8 cellular contexts compared by ENCODE assay signal in genomic region chr3:8443829-8444791, GRCh38. TPM values are rescaled to one million over a fixed set of nuclear protein-coding genes. Genes with fewer than 3 reads are reported as not detected.
A peak's percentile ranks its signal among the peaks of the same experiment; 100 is the strongest.
DNase-seq lines count a peak whose midpoint lies in the region; ATAC-seq and TF ChIP-seq lines count a peak whose summit lies in the region.

No MANE protein-coding gene starts in this region.

- H4K20me1 ChIP-seq in PC-9 (ENCODE audit: insufficient read depth), result no peaks in the 10 kb centered on the region

- peak; percentile 94 for ATAC-seq in lung (ENCODE audit: insufficient read depth, low FRiP score)

- intact Hi-C loops in PC-9 (cut with micrococcal nuclease; ENCODE audit: unreplicated experiment), result loop anchor here (1.0 to 5.0 kb wide), 4 partner anchors 56 to 298 kb away; no protein-coding TSS in a partner anchor

- peaks cover 20% of the 10 kb centered on the region for H3F3A ChIP-seq in PC-9 (ENCODE audit: insufficient read depth, low read depth)

- H3K79me2 ChIP-seq in PC-9 (ENCODE audit: low read depth), result no peaks in the 10 kb centered on the region

- H3K9me3 ChIP-seq in PC-9 (ENCODE audit: insufficient read depth, low read depth) (no peaks in the 10 kb centered on the region), endocrine pancreas (ENCODE audit: control insufficient read depth, low read length) (no peaks in the 10 kb centered on the region), lung (ENCODE audit: control insufficient read depth in 2 of 2, insufficient read depth in 1 of 2, low read length in 1 of 2) (no peaks in the 10 kb centered on the region)

- H3K4me1 ChIP-seq in PC-9 (replicated peaks; ENCODE audit: insufficient read depth) (peaks cover 25% of the 10 kb centered on the region), endocrine pancreas (ENCODE audit: control insufficient read depth, insufficient read depth, low read length) (peaks cover 25% of the 10 kb centered on the region), lung (ENCODE audit: control insufficient read depth in 2 of 2, insufficient read depth in 2 of 2, low read length in 2 of 2) (peaks cover 2 to 6% of the 10 kb centered on the region in 2 donors)

- H3K4me3 ChIP-seq in HFF-Myc (replicated peaks; ENCODE audit: low read depth, low read length) (no peak overlapping the region), PC-9 (no peak overlapping the region), endocrine pancreas (ENCODE audit: control insufficient read depth, insufficient read depth, low read length) (peak overlapping the region; percentile 49), lung (no peak overlapping the region)

- H3K36me3 ChIP-seq in PC-9 (ENCODE audit: low read depth), result no peaks in the 10 kb centered on the region
- H3K36me3 ChIP-seq in endocrine pancreas (ENCODE audit: control insufficient read depth, insufficient read depth, low read length), result no peaks in the 10 kb centered on the region
- H3K36me3 ChIP-seq in lung (ENCODE audit: control insufficient read depth in 2 of 2, insufficient read depth in 2 of 2, low read length in 2 of 2), result no peaks in the 10 kb centered on the region

- H3K27ac ChIP-seq in PC-9 (peak overlapping the region; percentile 72), lung (ENCODE audit: low read depth in 1 of 2, low read length in 1 of 2) (peak overlapping the region; percentile 49 to 94)

- peak overlapping the region; percentile 77 for H3K9ac ChIP-seq in endocrine pancreas (ENCODE audit: control insufficient read depth, insufficient read depth, low read length)

- DNase-seq in AG08395 (ENCODE audit: low spot score) (peak; percentile 96), HFF-Myc (ENCODE audit: extremely low read depth, low read depth) (peak; percentile 88), PC-9 (peak; percentile 91 to 96), lung (ENCODE audit: low spot score) (peak; percentile 90), ureter (ENCODE audit: low spot score) (peak; percentile 91), NK-92 (lab: John Stamatoyannopoulos, UW; ENCODE audit: unreplicated experiment) (no peak)
- DNase-seq in central memory CD4-positive, alpha-beta T cell, result no peak

- H3K27me3 ChIP-seq in PC-9 (ENCODE audit: insufficient read depth, low read depth) (no peaks in the 10 kb centered on the region), endocrine pancreas (ENCODE audit: control insufficient read depth, insufficient read depth, low read length) (no peaks in the 10 kb centered on the region), lung (ENCODE audit: control insufficient read depth, insufficient read depth) (no peaks in the 10 kb centered on the region)

- H3K4me2 ChIP-seq in PC-9, result peak overlapping the region; percentile 57

- WGBS in lung, 2 donors, result 23 to 27% methylated on average over 15 of the region's 15 CpGs

- CTCF ChIA-PET in PC-9 (lab: Charles Lee), result interaction anchor here (0.6 to 1.3 kb wide), 7 partner anchors 27 to 177 kb away, joined by 3 to 5 read pairs (median 3); partner anchors contain the start of gene LMCD1

- TF ChIP-seq CTCF in HFF-Myc (IDR thresholded peaks at IDR 0.05; ENCODE audit: low read depth, low read length, missing control alignments) (no peak), PC-9 (conservative IDR thresholded peaks at IDR 0.05) (no peak), lung (IDR thresholded peaks at IDR 0.05; ENCODE audit: control extremely low read depth, extremely low read depth) (no peak)

- no peaks in the 10 kb centered on the region for H3K9me2 ChIP-seq in PC-9 (ENCODE audit: insufficient read depth)

- POLR2A ChIA-PET in PC-9 (lab: Charles Lee; ENCODE audit: unreplicated experiment), result interaction anchor here (0.6 to 1.0 kb wide), 4 partner anchors 58 to 301 kb away, joined by 3 to 5 read pairs (median 4); partner anchors contain the start of gene LMCD1

- TSS peak; percentile 96 for BruUV-seq in PC-9 (replicated peaks; lab: Mats Ljungman, UMichigan)

- no peak overlapping the region for H2AFZ ChIP-seq in PC-9

RNA-seq across cellular contexts. Expression of gene LMCD1, which starts 57.5 kb away (rescaled TPM):
- total RNA-seq in PC-9 (2021), result 10.0 and 10.3 TPM in 2 replicates
- total RNA-seq in lung, result 100 to 1,000 TPM in 1 of 2 donors, 10 to 100 TPM in 1; 95.7 to 101 TPM
- 100 to 1,000 TPM in 1 of 2 donors, 10 to 100 TPM in 1; 33.6 to 179 TPM for polyA plus RNA-seq in lung
- 43.3 TPM for total RNA-seq in ureter

Comparison
In these comparisons a context has a peak if more than half of its experiments do, and no peak if none do; other contexts are left out.
1. DNase-seq: peak in AG08395 (single experiment), HFF-Myc (single experiment), PC-9 (2 of 2), lung (single experiment) and ureter (single experiment); none in central memory CD4-positive, alpha-beta T cell (single experiment) and NK-92 (single experiment).